Comparison of ENCODE assay signal across 7 cellular contexts in genomic region chr9:91744114-91744513, GRCh38.
"Had no signal": no experiment of that assay in that cellular context is flagged by ENCODE, and none has a peak within 500 bp of the region (broad histone marks: within the 10 kb centered on the region; RNA-seq: fewer than 3 reads in every experiment).

No MANE protein-coding gene starts in this region.

- H3K27ac ChIP-seq: HL-60, KMS-11 had no signal

- H3K9ac ChIP-seq: KMS-11 had no signal

- FAIRE-seq: HepG2, HTR-8/SVneo had no signal

- ATAC-seq: HepG2 had no signal

- DNase-seq: IMR-90, KBM-7, KG1 had no signal

- H3K4me2 ChIP-seq: KMS-11 had no signal
